In genomic region chr1:189152685-189153084, GRCh38 we compare ENCODE assay signal across 4 cellular contexts.
TF ChIP-seq lines count a peak whose summit lies in the region.

No MANE protein-coding gene starts in this region.

TF ChIP-seq in SK-N-SH, 30 proteins besides CTCF, POLR2A, EP300 and RAD21:
- TF ChIP-seq GATA2 (CRISPR knock-in tag; IDR thresholded peaks at IDR 0.05), result peak; percentile 38; the same call in 1 of the 2 replicates
- TF ChIP-seq, protein P1, sequence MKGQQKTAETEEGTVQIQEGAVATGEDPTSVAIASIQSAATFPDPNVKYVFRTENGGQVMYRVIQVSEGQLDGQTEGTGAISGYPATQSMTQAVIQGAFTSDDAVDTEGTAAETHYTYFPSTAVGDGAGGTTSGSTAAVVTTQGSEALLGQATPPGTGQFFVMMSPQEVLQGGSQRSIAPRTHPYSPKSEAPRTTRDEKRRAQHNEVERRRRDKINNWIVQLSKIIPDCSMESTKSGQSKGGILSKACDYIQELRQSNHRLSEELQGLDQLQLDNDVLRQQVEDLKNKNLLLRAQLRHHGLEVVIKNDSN (IDR thresholded peaks at IDR 0.05; ENCODE audit: borderline replicate concordance, low read depth), result no peak
- TF ChIP-seq TCF12 (IDR thresholded peaks at IDR 0.05), result peak; percentile 53; the same call in 1 of the 2 replicates

TF ChIP-seq in SK-N-SH treated with all-trans-retinoic acid at 6 μM for 48 hours, 23 proteins besides CTCF, POLR2A, EP300 and RAD21:
- TF ChIP-seq RARB (CRISPR knock-in tag; IDR thresholded peaks at IDR 0.05) (no peak), GLIS3 (CRISPR knock-in tag; IDR thresholded peaks at IDR 0.05) (no peak), TOX (CRISPR knock-in tag; IDR thresholded peaks at IDR 0.05; ENCODE audit: borderline replicate concordance) (no peak), PPARA (CRISPR knock-in tag; IDR thresholded peaks at IDR 0.05; ENCODE audit: borderline replicate concordance) (no peak), ARNTL (CRISPR knock-in tag; IDR thresholded peaks at IDR 0.05; ENCODE audit: borderline replicate concordance, low read depth) (no peak), ISL1 (CRISPR knock-in tag; IDR thresholded peaks at IDR 0.05) (no peak)
- TF ChIP-seq, protein P2, sequence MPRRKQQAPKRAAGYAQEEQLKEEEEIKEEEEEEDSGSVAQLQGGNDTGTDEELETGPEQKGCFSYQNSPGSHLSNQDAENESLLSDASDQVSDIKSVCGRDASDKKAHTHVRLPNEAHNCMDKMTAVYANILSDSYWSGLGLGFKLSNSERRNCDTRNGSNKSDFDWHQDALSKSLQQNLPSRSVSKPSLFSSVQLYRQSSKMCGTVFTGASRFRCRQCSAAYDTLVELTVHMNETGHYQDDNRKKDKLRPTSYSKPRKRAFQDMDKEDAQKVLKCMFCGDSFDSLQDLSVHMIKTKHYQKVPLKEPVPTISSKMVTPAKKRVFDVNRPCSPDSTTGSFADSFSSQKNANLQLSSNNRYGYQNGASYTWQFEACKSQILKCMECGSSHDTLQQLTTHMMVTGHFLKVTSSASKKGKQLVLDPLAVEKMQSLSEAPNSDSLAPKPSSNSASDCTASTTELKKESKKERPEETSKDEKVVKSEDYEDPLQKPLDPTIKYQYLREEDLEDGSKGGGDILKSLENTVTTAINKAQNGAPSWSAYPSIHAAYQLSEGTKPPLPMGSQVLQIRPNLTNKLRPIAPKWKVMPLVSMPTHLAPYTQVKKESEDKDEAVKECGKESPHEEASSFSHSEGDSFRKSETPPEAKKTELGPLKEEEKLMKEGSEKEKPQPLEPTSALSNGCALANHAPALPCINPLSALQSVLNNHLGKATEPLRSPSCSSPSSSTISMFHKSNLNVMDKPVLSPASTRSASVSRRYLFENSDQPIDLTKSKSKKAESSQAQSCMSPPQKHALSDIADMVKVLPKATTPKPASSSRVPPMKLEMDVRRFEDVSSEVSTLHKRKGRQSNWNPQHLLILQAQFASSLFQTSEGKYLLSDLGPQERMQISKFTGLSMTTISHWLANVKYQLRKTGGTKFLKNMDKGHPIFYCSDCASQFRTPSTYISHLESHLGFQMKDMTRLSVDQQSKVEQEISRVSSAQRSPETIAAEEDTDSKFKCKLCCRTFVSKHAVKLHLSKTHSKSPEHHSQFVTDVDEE (CRISPR knock-in tag; IDR thresholded peaks at IDR 0.05), result no peak

TF ChIP-seq in A549, 52 proteins besides CTCF, POLR2A, EP300 and RAD21:
- no peak for TF ChIP-seq RARB (CRISPR knock-in tag; IDR thresholded peaks at IDR 0.05)
- TF ChIP-seq EHMT2 (IDR thresholded peaks at IDR 0.05; ENCODE audit: low read depth), result no peak
- TF ChIP-seq CEBPB (IDR thresholded peaks at IDR 0.05), result no peak
- TF ChIP-seq, protein P3, sequence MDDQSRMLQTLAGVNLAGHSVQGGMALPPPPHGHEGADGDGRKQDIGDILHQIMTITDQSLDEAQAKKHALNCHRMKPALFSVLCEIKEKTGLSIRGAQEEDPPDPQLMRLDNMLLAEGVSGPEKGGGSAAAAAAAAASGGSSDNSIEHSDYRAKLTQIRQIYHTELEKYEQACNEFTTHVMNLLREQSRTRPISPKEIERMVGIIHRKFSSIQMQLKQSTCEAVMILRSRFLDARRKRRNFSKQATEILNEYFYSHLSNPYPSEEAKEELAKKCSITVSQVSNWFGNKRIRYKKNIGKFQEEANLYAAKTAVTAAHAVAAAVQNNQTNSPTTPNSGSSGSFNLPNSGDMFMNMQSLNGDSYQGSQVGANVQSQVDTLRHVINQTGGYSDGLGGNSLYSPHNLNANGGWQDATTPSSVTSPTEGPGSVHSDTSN (IDR thresholded peaks at IDR 0.05), result no peak
- TF ChIP-seq CBX8 (IDR thresholded peaks at IDR 0.05), result no peak
- TF ChIP-seq HDAC2 (IDR thresholded peaks at IDR 0.05), result no peak
- TF ChIP-seq, protein P4, sequence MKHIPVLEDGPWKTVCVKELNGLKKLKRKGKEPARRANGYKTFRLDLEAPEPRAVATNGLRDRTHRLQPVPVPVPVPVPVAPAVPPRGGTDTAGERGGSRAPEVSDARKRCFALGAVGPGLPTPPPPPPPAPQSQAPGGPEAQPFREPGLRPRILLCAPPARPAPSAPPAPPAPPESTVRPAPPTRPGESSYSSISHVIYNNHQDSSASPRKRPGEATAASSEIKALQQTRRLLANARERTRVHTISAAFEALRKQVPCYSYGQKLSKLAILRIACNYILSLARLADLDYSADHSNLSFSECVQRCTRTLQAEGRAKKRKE (CRISPR knock-in tag; IDR thresholded peaks at IDR 0.05; ENCODE audit: low read depth), result no peak
- TF ChIP-seq TFCP2L1 (CRISPR knock-in tag; IDR thresholded peaks at IDR 0.05), result no peak
- no peak for TF ChIP-seq JUN (IDR thresholded peaks at IDR 0.05)
- TF ChIP-seq, protein P5, sequence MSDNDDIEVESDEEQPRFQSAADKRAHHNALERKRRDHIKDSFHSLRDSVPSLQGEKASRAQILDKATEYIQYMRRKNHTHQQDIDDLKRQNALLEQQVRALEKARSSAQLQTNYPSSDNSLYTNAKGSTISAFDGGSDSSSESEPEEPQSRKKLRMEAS (IDR thresholded peaks at IDR 0.05), result no peak
- no peak for TF ChIP-seq SMC3 (IDR thresholded peaks at IDR 0.05)
- TF ChIP-seq BHLHE40 (IDR thresholded peaks at IDR 0.05; ENCODE audit: low read depth, low read length), result no peak
- TF ChIP-seq, protein P6, sequence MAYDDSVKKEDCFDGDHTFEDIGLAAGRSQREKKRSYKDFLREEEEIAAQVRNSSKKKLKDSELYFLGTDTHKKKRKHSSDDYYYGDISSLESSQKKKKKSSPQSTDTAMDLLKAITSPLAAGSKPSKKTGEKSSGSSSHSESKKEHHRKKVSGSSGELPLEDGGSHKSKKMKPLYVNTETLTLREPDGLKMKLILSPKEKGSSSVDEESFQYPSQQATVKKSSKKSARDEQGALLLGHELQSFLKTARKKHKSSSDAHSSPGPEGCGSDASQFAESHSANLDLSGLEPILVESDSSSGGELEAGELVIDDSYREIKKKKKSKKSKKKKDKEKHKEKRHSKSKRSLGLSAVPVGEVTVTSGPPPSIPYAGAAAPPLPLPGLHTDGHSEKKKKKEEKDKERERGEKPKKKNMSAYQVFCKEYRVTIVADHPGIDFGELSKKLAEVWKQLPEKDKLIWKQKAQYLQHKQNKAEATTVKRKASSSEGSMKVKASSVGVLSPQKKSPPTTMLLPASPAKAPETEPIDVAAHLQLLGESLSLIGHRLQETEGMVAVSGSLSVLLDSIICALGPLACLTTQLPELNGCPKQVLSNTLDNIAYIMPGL (CRISPR knock-in tag; IDR thresholded peaks at IDR 0.05; ENCODE audit: borderline replicate concordance), result no peak
- no peak for TF ChIP-seq KDM5A (IDR thresholded peaks at IDR 0.05)
- TF ChIP-seq NR3C1 (IDR thresholded peaks at IDR 0.05), result no peak
- no peak for TF ChIP-seq CBX2 (IDR thresholded peaks at IDR 0.05; ENCODE audit: borderline replicate concordance, low read depth)
- TF ChIP-seq ZC3H11A (IDR thresholded peaks at IDR 0.05), result no peak
- TF ChIP-seq, protein P7, sequence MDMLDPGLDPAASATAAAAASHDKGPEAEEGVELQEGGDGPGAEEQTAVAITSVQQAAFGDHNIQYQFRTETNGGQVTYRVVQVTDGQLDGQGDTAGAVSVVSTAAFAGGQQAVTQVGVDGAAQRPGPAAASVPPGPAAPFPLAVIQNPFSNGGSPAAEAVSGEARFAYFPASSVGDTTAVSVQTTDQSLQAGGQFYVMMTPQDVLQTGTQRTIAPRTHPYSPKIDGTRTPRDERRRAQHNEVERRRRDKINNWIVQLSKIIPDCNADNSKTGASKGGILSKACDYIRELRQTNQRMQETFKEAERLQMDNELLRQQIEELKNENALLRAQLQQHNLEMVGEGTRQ (IDR thresholded peaks at IDR 0.05), result no peak
- no peak for TF ChIP-seq PHF8 (IDR thresholded peaks at IDR 0.05; ENCODE audit: borderline replicate concordance, low read depth)
- TF ChIP-seq MAZ (IDR thresholded peaks at IDR 0.05; ENCODE audit: borderline replicate concordance, low read depth, low read length), result no peak

TF ChIP-seq in K562, 482 proteins besides CTCF, POLR2A, EP300 and RAD21:
- TF ChIP-seq PRMT5 (CRISPR knock-in tag; IDR thresholded peaks at IDR 0.05), result no peak
- no peak for TF ChIP-seq SP1 (CRISPR knock-in tag; IDR thresholded peaks at IDR 0.05)
- no peak for TF ChIP-seq PTRF (tag; IDR thresholded peaks at IDR 0.05)
- TF ChIP-seq E2F3 (CRISPR knock-in tag; IDR thresholded peaks at IDR 0.05), result no peak
- no peak for TF ChIP-seq ZNF445 (CRISPR knock-in tag; IDR thresholded peaks at IDR 0.05; ENCODE audit: low read depth)
- no peak for TF ChIP-seq ZNF592 (IDR thresholded peaks at IDR 0.05)
- TF ChIP-seq ZNF449 (CRISPR knock-in tag; IDR thresholded peaks at IDR 0.05), result no peak
- TF ChIP-seq, protein P8, sequence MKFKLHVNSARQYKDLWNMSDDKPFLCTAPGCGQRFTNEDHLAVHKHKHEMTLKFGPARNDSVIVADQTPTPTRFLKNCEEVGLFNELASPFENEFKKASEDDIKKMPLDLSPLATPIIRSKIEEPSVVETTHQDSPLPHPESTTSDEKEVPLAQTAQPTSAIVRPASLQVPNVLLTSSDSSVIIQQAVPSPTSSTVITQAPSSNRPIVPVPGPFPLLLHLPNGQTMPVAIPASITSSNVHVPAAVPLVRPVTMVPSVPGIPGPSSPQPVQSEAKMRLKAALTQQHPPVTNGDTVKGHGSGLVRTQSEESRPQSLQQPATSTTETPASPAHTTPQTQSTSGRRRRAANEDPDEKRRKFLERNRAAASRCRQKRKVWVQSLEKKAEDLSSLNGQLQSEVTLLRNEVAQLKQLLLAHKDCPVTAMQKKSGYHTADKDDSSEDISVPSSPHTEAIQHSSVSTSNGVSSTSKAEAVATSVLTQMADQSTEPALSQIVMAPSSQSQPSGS (CRISPR knock-in tag; IDR thresholded peaks at IDR 0.05), result no peak
- TF ChIP-seq ZNF134 (CRISPR knock-in tag; conservative IDR thresholded peaks at IDR 0.05), result no peak
